ENCODE assay signal across 10 cellular contexts in genomic region chr5:982377-983237, GRCh38. TPM values are rescaled to one million over a fixed set of nuclear protein-coding genes. Genes with fewer than 3 reads are reported as not detected.
DNase-seq lines count a peak whose midpoint lies in the region; ATAC-seq, FAIRE-seq and TF ChIP-seq lines count a peak whose summit lies in the region.
"Had no signal": no experiment of that assay in that cellular context is flagged by ENCODE, and none has a peak within 500 bp of the region (broad histone marks: within the 10 kb centered on the region; RNA-seq: fewer than 3 reads in every experiment).

No MANE protein-coding gene starts in this region.

- H4K91ac ChIP-seq in H9 (ENCODE audit: insufficient read length, low read depth, low read length) = no peak overlapping the region

- peak; percentile 73 for ATAC-seq in left lobe of liver
- ATAC-seq in T-helper 17 cell = no peak

- H2AFZ ChIP-seq in H9 (ENCODE audit: low read length) = no peak overlapping the region

- DNase-seq in AG09319 (ENCODE audit: extremely low read depth, low read depth) = no peak
- peak; percentile 86 for DNase-seq in H9
- no peak for DNase-seq in T-helper 2 cell treated with Interferon-gamma antibody and Interleukin-4, amounts not matched to agents 5 μg/mL and 100 μg/mL, for 36 hours (ENCODE audit: low spot score)
- no peak for DNase-seq in left lobe of liver (ENCODE audit: low spot score)
- DNase-seq in small intestine = no peak
- no peak for DNase-seq in activated CD4-positive, CD25-positive, alpha-beta regulatory T cell (lab: John Stamatoyannopoulos, UW)
- no peak for DNase-seq in T-helper 17 cell
- DNase-seq in middle frontal gyrus (ENCODE audit: extremely low spot score, low spot score) = no peak
- DNase-seq: amygdala, NCI-H345 had no signal

- H3K27me3 Mint-ChIP-seq in H9 (ENCODE audit: low read depth) (peaks cover 31% of the 10 kb centered on the region), T-helper 17 cell (peaks cover 34% of the 10 kb centered on the region)
- H3K27me3 Mint-ChIP-seq in T-helper 2 cell treated with Interferon-gamma antibody and Interleukin-4, amounts not matched to agents 5 μg/mL and 100 μg/mL, for 36 hours (ENCODE audit: low read depth) = peaks cover 13% of the 10 kb centered on the region

- TF ChIP-seq CTCF in AG09319 (IDR thresholded peaks at IDR 0.05; ENCODE audit: low read depth, low read length) = peak; percentile 39
- TF ChIP-seq CTCF in H9 (conservative IDR thresholded peaks at IDR 0.05) = peak; percentile 75

- H3K14ac ChIP-seq in H9 (ENCODE audit: insufficient read depth, low read length) = no peak overlapping the region

- H3T11ph ChIP-seq in H9 (ENCODE audit: low read length) = no peak overlapping the region

- no peak for FAIRE-seq in small intestine (lab: Jason Lieb, UNC)

- H2BK120ac ChIP-seq in H9 (ENCODE audit: low read depth, low read length, poor library complexity, severe bottlenecking) = no peak overlapping the region

- no peak overlapping the region for H3K4me3 ChIP-seq in small intestine (ENCODE audit: low read depth in 1 of 2, low read length in 2 of 2)

- H3K4me1 ChIP-seq in H9 (ENCODE audit: insufficient read depth, low read length) = no peaks in the 10 kb centered on the region
- H3K4me1 ChIP-seq in small intestine (ENCODE audit: control insufficient read depth in 2 of 2, insufficient read depth in 1 of 2, low read depth in 1 of 2, low read length in 1 of 2) = no peaks in the 10 kb centered on the region

- H3K27ac ChIP-seq in H9 (ENCODE audit: insufficient read length, low read depth, low read length) = no peak overlapping the region
- no peak overlapping the region for H3K27ac ChIP-seq in small intestine (ENCODE audit: low read depth in 1 of 2, low read length in 1 of 2)

- H3K79me2 ChIP-seq in H9 (ENCODE audit: insufficient read depth, low read length) = no peaks in the 10 kb centered on the region

- H3K36me3 ChIP-seq in small intestine (ENCODE audit: control insufficient read depth in 2 of 2, insufficient read depth in 2 of 2, low read length in 2 of 2) = no peaks in the 10 kb centered on the region

- no peak overlapping the region for H3K4ac ChIP-seq in H9 (ENCODE audit: low read depth, low read length)

- H3K56ac ChIP-seq in H9 (ENCODE audit: insufficient read length, low read depth, low read length) = no peak overlapping the region

- H3K36me3 Mint-ChIP-seq in H9 (ENCODE audit: insufficient read depth in 1 of 3, low read depth in 3 of 3) (no peaks in the 10 kb centered on the region; a peak in 1 of 7 replicates), T-helper 17 cell (ENCODE audit: low read depth) (peaks cover 2% of the 10 kb centered on the region)
- H3K36me3 Mint-ChIP-seq in T-helper 2 cell treated with Interferon-gamma antibody and Interleukin-4, amounts not matched to agents 5 μg/mL and 100 μg/mL, for 36 hours (ENCODE audit: low read depth) = peaks cover 37% of the 10 kb centered on the region

- H3K4me3 Mint-ChIP-seq in H9 (no peak overlapping the region), T-helper 17 cell (no peak overlapping the region)
- peak overlapping the region; percentile 30 for H3K4me3 Mint-ChIP-seq in T-helper 2 cell treated with Interferon-gamma antibody and Interleukin-4, amounts not matched to agents 5 μg/mL and 100 μg/mL, for 36 hours

- H3K9me3 Mint-ChIP-seq in H9 = peaks cover 4 to 5% of the 10 kb centered on the region in 2 experiments; a peak in 4 of 5 replicates
- H3K9me3 Mint-ChIP-seq in T-helper 2 cell treated with Interferon-gamma antibody and Interleukin-4, amounts not matched to agents 5 μg/mL and 100 μg/mL, for 36 hours = peaks cover 16% of the 10 kb centered on the region

- H3K79me1 ChIP-seq in H9 (ENCODE audit: insufficient read depth, low read depth, low read length, poor library complexity, severe bottlenecking) = no peaks in the 10 kb centered on the region

- H4K8ac ChIP-seq in H9 (replicated peaks; ENCODE audit: insufficient read length, low read depth, low read length) = no peak overlapping the region

- no peak overlapping the region for H4K5ac ChIP-seq in H9 (ENCODE audit: insufficient read length, low read depth, low read length)

- H4K20me1 ChIP-seq in H9 (ENCODE audit: control insufficient read depth, insufficient read depth, insufficient read length) = peaks cover 2% of the 10 kb centered on the region

- H3K9ac ChIP-seq in H9 (ENCODE audit: extremely low read depth, insufficient read length, low read length) = no peak overlapping the region

- no peak overlapping the region for H2BK5ac ChIP-seq in H9 (ENCODE audit: insufficient read length, low read length)

- H3K27me3 ChIP-seq in H9 (ENCODE audit: insufficient read depth, low read length) = no peaks in the 10 kb centered on the region
- H3K27me3 ChIP-seq in small intestine (ENCODE audit: control insufficient read depth in 2 of 2, insufficient read depth in 2 of 2, low read length in 2 of 2) = no peaks in the 10 kb centered on the region

- H2BK15ac ChIP-seq in H9 (ENCODE audit: low read depth, low read length) = no peak overlapping the region

- H2BK12ac ChIP-seq in H9 (ENCODE audit: insufficient read length, low read depth, low read length) = no peak overlapping the region

- no peak overlapping the region for H2AK5ac ChIP-seq in H9 (ENCODE audit: insufficient read length, low read length)

- no peak overlapping the region for H3K23ac ChIP-seq in H9 (ENCODE audit: insufficient read length, low read depth, low read length)

- H3K27ac Mint-ChIP-seq in H9 = peak overlapping the region in 1 of 3 experiments; percentile 83; a peak in 1 of 7 replicates
- H3K27ac Mint-ChIP-seq in T-helper 2 cell treated with Interferon-gamma antibody and Interleukin-4, amounts not matched to agents 5 μg/mL and 100 μg/mL, for 36 hours = peak overlapping the region; percentile 49
- H3K27ac Mint-ChIP-seq in T-helper 17 cell = no peak overlapping the region

- H3K9me3 ChIP-seq in H9 (ENCODE audit: control insufficient read depth, low read depth, low read length) = no peaks in the 10 kb centered on the region
- no peaks in the 10 kb centered on the region for H3K9me3 ChIP-seq in small intestine (ENCODE audit: control insufficient read depth, low read depth)
- H3K9me3 ChIP-seq in T-helper 17 cell (ENCODE audit: control insufficient read depth, low read length, poor library complexity, severe bottlenecking) = no peaks in the 10 kb centered on the region

- peaks cover 2 to 4% of the 10 kb centered on the region in 2 experiments; a peak in 3 of 4 replicates for H3K4me1 Mint-ChIP-seq in H9
- peaks cover 44% of the 10 kb centered on the region for H3K4me1 Mint-ChIP-seq in T-helper 2 cell treated with Interferon-gamma antibody and Interleukin-4, amounts not matched to agents 5 μg/mL and 100 μg/mL, for 36 hours (ENCODE audit: low read depth)
- H3K4me1 Mint-ChIP-seq in T-helper 17 cell = peaks cover 6% of the 10 kb centered on the region

- no peaks in the 10 kb centered on the region for H3K23me2 ChIP-seq in H9 (ENCODE audit: insufficient read length, low read depth, low read length, poor library complexity, severe bottlenecking)

- WGBS in H9 (ENCODE audit: extremely low coverage, insufficient read length, low lambda C conversion rate) = no CpG with 5 or more reads among the region's 27 CpGs
- WGBS in small intestine, 3 donors = 56 to 70% (median 60%) methylated on average over 21 to 27 of the region's 27 CpGs

- H3K4me2 ChIP-seq in H9 (ENCODE audit: insufficient read depth, insufficient read length, low read length) = no peak overlapping the region

- H2BK20ac ChIP-seq in H9 (ENCODE audit: low read depth, low read length, poor library complexity, severe bottlenecking) = no peak overlapping the region

- H3K18ac ChIP-seq in H9 (ENCODE audit: insufficient read length, low read depth, low read length) = no peak overlapping the region

RNA-seq across cellular contexts. Expression of gene NKD2, which starts 26.0 kb away (rescaled TPM):
- total RNA-seq in H9 (2021) (7.3 and 7.7 TPM in 2 replicates), left lobe of liver (1.6 TPM), T-helper 17 cell (not detected)
- 1 to 10 TPM in 1 of 3 donors, under 1 TPM in 2; 0.22 to 3.7 (median 0.81) TPM for polyA plus RNA-seq in small intestine
